Comparison of ENCODE assay signal across 12 cellular contexts in genomic region chr11:84261707-84262106, GRCh38.
A peak's percentile ranks its signal among the peaks of the same experiment; 100 is the strongest.
DNase-seq lines count a peak whose midpoint lies in the region; ATAC-seq lines count a peak whose summit lies in the region.
"Had no signal": no experiment of that assay in that cellular context is flagged by ENCODE, and none has a peak within 500 bp of the region (broad histone marks: within the 10 kb centered on the region; RNA-seq: fewer than 3 reads in every experiment).

No MANE protein-coding gene starts in this region.

- DNase-seq in D341Med (ENCODE audit: low spot score): peak; percentile 59
- peak; percentile 13 to 46 for DNase-seq in SJCRH30
- peak; percentile 60 for DNase-seq in left lobe of liver (ENCODE audit: low spot score)
- no peak for DNase-seq in activated CD8-positive, alpha-beta memory T cell treated with anti-CD3 and anti-CD28 coated beads, Interleukin-2, amount 50 U/mL, for 4 hours
- DNase-seq in Kasumi-1 (lab: John Stamatoyannopoulos, UW): no peak
- DNase-seq in ecto neural progenitor cell (ENCODE audit: low spot score): no peak
- DNase-seq: activated CD8-positive, alpha-beta T cell treated with anti-CD3 and anti-CD28 coated beads for 36 hours; CD4-positive, CD25-positive, alpha-beta regulatory T cell had no signal

- ATAC-seq in HG02678 (IDR thresholded peaks at IDR 0.05; ENCODE audit: unreplicated experiment): peak; percentile 61
- ATAC-seq in left lobe of liver: peak; percentile 100
- no peak for ATAC-seq in HG03571 (IDR thresholded peaks at IDR 0.05; ENCODE audit: unreplicated experiment)
- ATAC-seq: activated CD8-positive, alpha-beta T cell treated with anti-CD3 and anti-CD28 coated beads for 36 hours; body of pancreas; Right ventricle myocardium inferior had no signal

- no peak overlapping the region for H3K4me3 ChIP-seq in SJCRH30
- H3K4me3 ChIP-seq: body of pancreas had no signal

- H3K9me3 ChIP-seq in SJCRH30 (replicated peaks): no peaks in the 10 kb centered on the region
- H3K9me3 ChIP-seq: body of pancreas had no signal

- no peak overlapping the region for H3K27ac ChIP-seq in SJCRH30
- H3K27ac ChIP-seq: body of pancreas had no signal

- H3K4me1 ChIP-seq in SJCRH30: no peaks in the 10 kb centered on the region
- H3K4me1 ChIP-seq: body of pancreas had no signal

- H3K36me3 ChIP-seq in SJCRH30: no peaks in the 10 kb centered on the region

- H3K27me3 ChIP-seq in SJCRH30: no peaks in the 10 kb centered on the region
- H3K27me3 ChIP-seq: body of pancreas had no signal

Comparison
In these comparisons a context has a peak if more than half of its experiments do, and no peak if none do; other contexts are left out.
1. DNase-seq: peak in D341Med (single experiment), SJCRH30 (2 of 2) and left lobe of liver (single experiment); none in activated CD8-positive, alpha-beta memory T cell treated with anti-CD3 and anti-CD28 coated beads, Interleukin-2, amount 50 U/mL, for 4 hours (single experiment), Kasumi-1 (0 of 2) and ecto neural progenitor cell (single experiment).